ENCODE assay signal across 26 cellular contexts in genomic region chr10:48416584-48417232, GRCh38.
DNase-seq lines count a peak whose midpoint lies in the region; ATAC-seq, FAIRE-seq and TF ChIP-seq lines count a peak whose summit lies in the region.
"Had no signal": no experiment of that assay in that cellular context is flagged by ENCODE, and none has a peak within 500 bp of the region (broad histone marks: within the 10 kb centered on the region; RNA-seq: fewer than 3 reads in every experiment).

No MANE protein-coding gene starts in this region.

- no peak for DNase-seq in D721Med (ENCODE audit: insufficient read length, low spot score)
- peak; percentile 49 for DNase-seq in OCI-M1 (lab: John Stamatoyannopoulos, UW)
- DNase-seq in epithelial cell of prostate (ENCODE audit: low read depth, low spot score): no peak
- DNase-seq in AML-193 (lab: John Stamatoyannopoulos, UW): no peak
- no peak for DNase-seq in psoas muscle
- DNase-seq in left colon: no peak
- DNase-seq: activated CD4-positive, alpha-beta T cell treated with anti-CD3 and anti-CD28 coated beads for 48 hours; activated CD8-positive, alpha-beta memory T cell treated with anti-CD3 and anti-CD28 coated beads, Interleukin-2, amount 50 U/mL, for 4 hours; activated naive CD8-positive, alpha-beta T cell treated with anti-CD3 and anti-CD28 coated beads, Interleukin-2, amount 10 ng/mL, durations not matched to agents 7 days and 5 days; DMS153; effector CD8-positive, alpha-beta T cell; esophagus squamous epithelium; Karpas-422; kidney glomerular epithelial cell; naive B cell; NCI-H1048; NCI-H2029; NCI-H226; NCI-H774; nucleus accumbens; right lobe of liver; SHP77 treated with DMSO at 0.1 percent for 48 hours; T-helper 1 cell had no signal

- intact Hi-C loops in psoas muscle (cut with DNase I): loop anchor here in 1 of 2 donors (10.0 kb wide), 1 partner anchor 52 kb away; no protein-coding TSS in a partner anchor
- intact Hi-C loops in left colon (cut with DNase I, micrococcal nuclease): no loop called here

- H3K4me1 ChIP-seq in parathyroid adenoma (peaks cover 10% of the 10 kb centered on the region), psoas muscle (no peaks in the 10 kb centered on the region)
- H3K4me1 ChIP-seq: right lobe of liver had no signal

- ATAC-seq in psoas muscle (no peak), left colon (no peak), GM19351 (IDR thresholded peaks at IDR 0.05; ENCODE audit: unreplicated experiment) (no peak)

- H3K9me3 ChIP-seq in parathyroid adenoma (ENCODE audit: control insufficient read depth, low read length) (no peaks in the 10 kb centered on the region), psoas muscle (peaks cover 8% of the 10 kb centered on the region)
- H3K9me3 ChIP-seq: right lobe of liver had no signal

- H3K79me2 ChIP-seq in parathyroid adenoma: peaks cover 8% of the 10 kb centered on the region

- no peak overlapping the region for H3K4me2 ChIP-seq in parathyroid adenoma (ENCODE audit: low read length)

- H2AFZ ChIP-seq in parathyroid adenoma: no peak overlapping the region

- peak; percentile 12 for TF ChIP-seq CTCF in D721Med (IDR thresholded peaks at IDR 0.05; ENCODE audit: insufficient read depth, missing control alignments)
- peak; percentile 49 for TF ChIP-seq CTCF in parathyroid adenoma (IDR thresholded peaks at IDR 0.05)
- no peak for TF ChIP-seq CTCF in psoas muscle (IDR thresholded peaks at IDR 0.05)

- H3K27me3 ChIP-seq in parathyroid adenoma (ENCODE audit: control insufficient read depth, insufficient read depth, low read length) (no peaks in the 10 kb centered on the region), psoas muscle (ENCODE audit: insufficient read depth in 3 of 3, low read length in 2 of 3) (no peaks in the 10 kb centered on the region)
- H3K27me3 ChIP-seq: esophagus squamous epithelium, right lobe of liver had no signal

- FAIRE-seq in D721Med (lab: Jason Lieb, UNC): no peak
- FAIRE-seq: GM12878 had no signal

- H3K27ac ChIP-seq in epithelial cell of prostate (peak overlapping the region; percentile 28), parathyroid adenoma (peak overlapping the region; percentile 39), psoas muscle (no peak overlapping the region)
- H3K27ac ChIP-seq: esophagus squamous epithelium, right lobe of liver had no signal

- 77 to 94% (median 85%) methylated on average over 2 of the region's 2 CpGs for WGBS in psoas muscle, 3 donors

- H3K36me3 ChIP-seq in parathyroid adenoma (ENCODE audit: control insufficient read depth, insufficient read depth, low read length) (no peaks in the 10 kb centered on the region), psoas muscle (ENCODE audit: insufficient read depth in 1 of 2, low read depth in 1 of 2) (peaks cover 3 to 11% of the 10 kb centered on the region in 2 donors)
- H3K36me3 ChIP-seq: right lobe of liver had no signal

- H3K9ac ChIP-seq in parathyroid adenoma: no peak overlapping the region

- no peak overlapping the region for H3K4me3 ChIP-seq in parathyroid adenoma (ENCODE audit: low read depth, low read length)
- no peak overlapping the region for H3K4me3 ChIP-seq in psoas muscle
- H3K4me3 ChIP-seq: esophagus squamous epithelium, GM12878, right lobe of liver had no signal
